In the genomic region with DNA sequence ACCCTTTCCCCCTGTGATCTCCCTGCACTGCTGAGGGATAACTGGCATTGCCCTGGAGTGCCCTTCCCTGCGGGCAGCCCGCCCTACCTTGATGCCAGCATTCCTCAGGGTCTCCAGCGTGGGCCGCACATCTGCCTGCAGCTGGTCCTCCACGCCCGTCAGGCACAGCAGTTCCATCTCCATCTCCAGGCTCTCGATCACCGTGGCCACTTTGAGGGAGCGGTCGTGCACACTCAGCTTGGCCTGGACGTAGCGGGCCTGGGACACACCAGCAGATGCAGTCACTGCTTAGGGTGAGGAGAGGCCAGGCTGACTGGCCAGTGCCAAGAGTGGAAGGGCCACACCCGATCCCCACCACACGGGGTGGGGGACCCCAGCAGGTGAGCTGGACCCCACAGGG, we compare ENCODE assay signal across 1 cellular context.
TF ChIP-seq lines count a peak whose summit lies in the region.

No MANE protein-coding gene starts in this region.

TF ChIP-seq in H1, 55 proteins besides CTCF, POLR2A, EP300 and RAD21:
- TF ChIP-seq FOSL1 (IDR thresholded peaks at IDR 0.05; ENCODE audit: insufficient read depth, low read depth, low read length) (no peak), TCF12 (IDR thresholded peaks at IDR 0.05; ENCODE audit: low read depth, low read length) (no peak), NRF1 (IDR thresholded peaks at IDR 0.05; ENCODE audit: low read depth, low read length) (no peak), KDM4A (IDR thresholded peaks at IDR 0.05; ENCODE audit: low read depth, low read length, severe bottlenecking) (no peak), SIX5 (IDR thresholded peaks at IDR 0.05; ENCODE audit: low read depth, low read length) (no peak), CHD2 (IDR thresholded peaks at IDR 0.05; ENCODE audit: low read length) (no peak), GABPA (IDR thresholded peaks at IDR 0.05; ENCODE audit: borderline replicate concordance, insufficient read depth, low read length) (no peak), TBP (IDR thresholded peaks at IDR 0.05; ENCODE audit: low read depth, low read length) (no peak), HDAC6 (IDR thresholded peaks at IDR 0.05; ENCODE audit: low read depth, low read length) (no peak), CBX8 (IDR thresholded peaks at IDR 0.05; ENCODE audit: borderline replicate concordance, low read depth, low read length) (no peak), POU5F1 (IDR thresholded peaks at IDR 0.05; ENCODE audit: low read depth, low read length) (no peak)
